ENCODE assay signal across 11 cellular contexts in genomic region chr6:139883776-139884175, GRCh38.
DNase-seq lines count a peak whose midpoint lies in the region; ATAC-seq and TF ChIP-seq lines count a peak whose summit lies in the region.
"Had no signal": no experiment of that assay in that cellular context is flagged by ENCODE, and none has a peak within 500 bp of the region (broad histone marks: within the 10 kb centered on the region; RNA-seq: fewer than 3 reads in every experiment).

No MANE protein-coding gene starts in this region.

- H3K9me3 ChIP-seq in PC-9 (ENCODE audit: insufficient read depth, low read depth) (peaks cover 3% of the 10 kb centered on the region; the same call in 1 of the 2 replicates), BE2C (no peaks in the 10 kb centered on the region)
- no peaks in the 10 kb centered on the region for H3K9me3 ChIP-seq in naive thymus-derived CD4-positive, alpha-beta T cell (ENCODE audit: control insufficient read depth in 2 of 3, low read length in 3 of 3)
- H3K9me3 ChIP-seq: adrenal gland, mucosa of descending colon had no signal

- H4K20me1 ChIP-seq in GM23338 (replicated peaks; ENCODE audit: insufficient read depth) (no peaks in the 10 kb centered on the region), PC-9 (ENCODE audit: insufficient read depth) (no peaks in the 10 kb centered on the region)

- H3K79me2 ChIP-seq in GM23338 (replicated peaks; ENCODE audit: insufficient read depth): no peaks in the 10 kb centered on the region
- H3K79me2 ChIP-seq in PC-9 (ENCODE audit: low read depth): no peaks in the 10 kb centered on the region

- H3K4me3 ChIP-seq in GM23338: no peak overlapping the region
- H3K4me3 ChIP-seq in PC-9: no peak overlapping the region
- no peak overlapping the region for H3K4me3 ChIP-seq in fibroblast of pulmonary artery (replicated peaks; ENCODE audit: low read depth, low read length)
- no peak overlapping the region for H3K4me3 ChIP-seq in naive thymus-derived CD4-positive, alpha-beta T cell (ENCODE audit: low read length)
- no peak overlapping the region for H3K4me3 ChIP-seq in BE2C (ENCODE audit: low read depth, low read length)
- H3K4me3 ChIP-seq: adrenal gland, mucosa of descending colon had no signal

- H3K27ac ChIP-seq in GM23338 (ENCODE audit: low read depth): no peak overlapping the region
- 0 out of 2 replicates have a peak overlapping the region, but pooled peaks have one; percentile 10 for H3K27ac ChIP-seq in PC-9
- no peak overlapping the region for H3K27ac ChIP-seq in naive thymus-derived CD4-positive, alpha-beta T cell (ENCODE audit: low read depth, low read length)

- no peaks in the 10 kb centered on the region for H3K36me3 Mint-ChIP-seq in GM23338 (ENCODE audit: low read depth)
- no peaks in the 10 kb centered on the region for H3K36me3 Mint-ChIP-seq in naive thymus-derived CD4-positive, alpha-beta T cell

- ATAC-seq in GM23338: no peak
- no peak for ATAC-seq in naive thymus-derived CD4-positive, alpha-beta T cell
- ATAC-seq: mucosa of descending colon had no signal

- H3K27ac Mint-ChIP-seq in GM23338: peak overlapping the region; percentile 44; the same call in 1 of the 2 replicates
- no peak overlapping the region for H3K27ac Mint-ChIP-seq in naive thymus-derived CD4-positive, alpha-beta T cell

- no peak overlapping the region for H2AFZ ChIP-seq in GM23338
- H2AFZ ChIP-seq in PC-9: no peak overlapping the region

- H3F3A ChIP-seq in GM23338 (replicated peaks; ENCODE audit: low read depth) (no peaks in the 10 kb centered on the region), PC-9 (ENCODE audit: insufficient read depth, low read depth) (peaks cover 5% of the 10 kb centered on the region; the same call in 1 of the 2 replicates)

- peaks cover 3% of the 10 kb centered on the region for H3K27me3 Mint-ChIP-seq in GM23338 (ENCODE audit: insufficient read depth, low read depth, poor library complexity)
- peaks cover 4 to 15% (median 15%) of the 10 kb centered on the region in 5 donors for H3K27me3 Mint-ChIP-seq in naive thymus-derived CD4-positive, alpha-beta T cell

- DNase-seq in GM23338 (ENCODE audit: low spot score): no peak
- DNase-seq in PC-9: no peak
- DNase-seq in fibroblast of pulmonary artery (ENCODE audit: low read depth): peak; percentile 22
- DNase-seq in putamen (ENCODE audit: low spot score): peak; percentile 18
- no peak for DNase-seq in naive thymus-derived CD4-positive, alpha-beta T cell
- no peak for DNase-seq in BE2C
- DNase-seq in NCI-H526 (lab: John Stamatoyannopoulos, UW): no peak
- no peak for DNase-seq in OCI-M1 (lab: John Stamatoyannopoulos, UW)
- DNase-seq: adrenal gland, mucosa of descending colon, NCI-H187 treated with DMSO at 0.1 percent for 48 hours had no signal

- H3K36me3 ChIP-seq in GM23338 (ENCODE audit: insufficient read depth): no peaks in the 10 kb centered on the region
- no peaks in the 10 kb centered on the region for H3K36me3 ChIP-seq in PC-9 (ENCODE audit: low read depth)
- no peaks in the 10 kb centered on the region for H3K36me3 ChIP-seq in naive thymus-derived CD4-positive, alpha-beta T cell (ENCODE audit: control insufficient read depth in 2 of 3, insufficient read depth in 3 of 3, low read length in 3 of 3)
- no peaks in the 10 kb centered on the region for H3K36me3 ChIP-seq in BE2C
- H3K36me3 ChIP-seq: adrenal gland had no signal

- H3K27me3 ChIP-seq in GM23338 (ENCODE audit: insufficient read depth) (no peaks in the 10 kb centered on the region), PC-9 (ENCODE audit: insufficient read depth, low read depth) (no peaks in the 10 kb centered on the region), BE2C (no peaks in the 10 kb centered on the region)
- no peaks in the 10 kb centered on the region for H3K27me3 ChIP-seq in naive thymus-derived CD4-positive, alpha-beta T cell (ENCODE audit: control insufficient read depth in 2 of 2, insufficient read depth in 2 of 2, low read length in 2 of 2)
- H3K27me3 ChIP-seq: adrenal gland had no signal

- H3K4me1 Mint-ChIP-seq in GM23338: peaks cover 73% of the 10 kb centered on the region
- peaks cover 0 to 12% (median 2%) of the 10 kb centered on the region in 7 donors for H3K4me1 Mint-ChIP-seq in naive thymus-derived CD4-positive, alpha-beta T cell

- CTCF ChIA-PET in PC-9 (lab: Charles Lee): no interaction called here
- CTCF ChIA-PET in naive thymus-derived CD4-positive, alpha-beta T cell (lab: Charles Lee): no interaction called here

- H3K9me3 Mint-ChIP-seq in GM23338: no peaks in the 10 kb centered on the region
- no peaks in the 10 kb centered on the region for H3K9me3 Mint-ChIP-seq in naive thymus-derived CD4-positive, alpha-beta T cell

- BruUV-seq in PC-9 (replicated peaks; lab: Mats Ljungman, UMichigan): no TSS peak

- H3K4me1 ChIP-seq in GM23338 (ENCODE audit: insufficient read depth) (peaks cover 48% of the 10 kb centered on the region), PC-9 (replicated peaks; ENCODE audit: insufficient read depth) (peaks cover 25% of the 10 kb centered on the region), BE2C (peaks cover 14% of the 10 kb centered on the region)
- H3K4me1 ChIP-seq in naive thymus-derived CD4-positive, alpha-beta T cell (ENCODE audit: control insufficient read depth in 2 of 2, insufficient read depth in 2 of 2, low read length in 2 of 2): no peaks in the 10 kb centered on the region

- POLR2A ChIA-PET in PC-9 (lab: Charles Lee; ENCODE audit: unreplicated experiment): no interaction called here
- POLR2A ChIA-PET in naive thymus-derived CD4-positive, alpha-beta T cell (lab: Charles Lee): no interaction called here

- intact Hi-C loops in PC-9 (cut with micrococcal nuclease; ENCODE audit: unreplicated experiment): loop anchor here (5.0 to 10.0 kb wide), 4 partner anchors 81 to 511 kb away; partner anchors contain the start of gene CITED2
- intact Hi-C loops in naive thymus-derived CD4-positive, alpha-beta T cell (cut with micrococcal nuclease): loop anchor here (5.0 kb wide), 2 partner anchors 511 to 1039 kb away; partner anchors contain the start of gene CITED2 (in 2 of the 2)

- TF ChIP-seq CTCF in GM23338 (conservative IDR thresholded peaks at IDR 0.05; ENCODE audit: low read depth in 2 of 2): no peak
- no peak for TF ChIP-seq CTCF in PC-9 (conservative IDR thresholded peaks at IDR 0.05)
- TF ChIP-seq CTCF in fibroblast of pulmonary artery (IDR thresholded peaks at IDR 0.05; ENCODE audit: low read length, missing control alignments): no peak
- TF ChIP-seq CTCF in BE2C (IDR thresholded peaks at IDR 0.05; ENCODE audit: low read depth, low read length): no peak

- no peaks in the 10 kb centered on the region for H3K9me2 ChIP-seq in GM23338 (ENCODE audit: insufficient read depth)
- no peaks in the 10 kb centered on the region for H3K9me2 ChIP-seq in PC-9 (ENCODE audit: insufficient read depth)

- H3K4me2 ChIP-seq in GM23338: no peak overlapping the region
- no peak overlapping the region; the same call in 1 of the 2 replicates for H3K4me2 ChIP-seq in PC-9

- no peak overlapping the region for H3K4me3 Mint-ChIP-seq in GM23338
- H3K4me3 Mint-ChIP-seq in naive thymus-derived CD4-positive, alpha-beta T cell: no peak overlapping the region

TF ChIP-seq in GM23338, 12 proteins besides CTCF, POLR2A, EP300 and RAD21:
- no peak for TF ChIP-seq EZH2 (IDR thresholded peaks at IDR 0.05; ENCODE audit: low read depth, unreplicated experiment)
- no peak for TF ChIP-seq ETS1 (IDR thresholded peaks at IDR 0.05)
- no peak for TF ChIP-seq POLR2AphosphoS5 (IDR thresholded peaks at IDR 0.05; ENCODE audit: low read depth)

Comparison
In these comparisons a context has a peak if more than half of its experiments do, and no peak if none do; other contexts are left out.
1. DNase-seq: peak in fibroblast of pulmonary artery (single experiment) and putamen (single experiment); none in GM23338 (single experiment), PC-9 (0 of 2), naive thymus-derived CD4-positive, alpha-beta T cell (0 of 9), BE2C (single experiment), NCI-H526 (0 of 2) and OCI-M1 (single experiment).